ENCODE assay signal across 19 cellular contexts in the genomic region with DNA sequence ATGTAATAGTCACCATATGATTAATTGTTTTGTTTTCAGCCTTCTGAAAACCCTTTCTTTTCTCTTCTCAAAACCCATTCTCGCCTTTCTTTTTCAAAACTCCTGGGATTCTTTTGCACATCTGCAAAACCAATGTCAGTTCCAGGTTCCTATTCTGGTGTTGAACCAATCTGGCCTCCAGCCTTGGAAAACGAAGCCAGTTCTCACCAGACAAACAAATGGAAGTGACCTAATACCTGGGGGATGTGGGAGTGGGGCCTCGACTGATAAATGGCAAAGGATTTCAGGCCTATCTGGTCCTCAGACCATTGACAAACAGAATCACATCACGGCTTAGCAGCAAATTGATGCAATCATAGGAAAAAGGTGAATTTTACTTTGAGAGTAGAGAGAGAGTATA.
DNase-seq lines count a peak whose midpoint lies in the region; ATAC-seq, FAIRE-seq and TF ChIP-seq lines count a peak whose summit lies in the region.
"Had no signal": no experiment of that assay in that cellular context is flagged by ENCODE, and none has a peak within 500 bp of the region (broad histone marks: within the 10 kb centered on the region; RNA-seq: fewer than 3 reads in every experiment).

No MANE protein-coding gene starts in this region.

- no peak overlapping the region for H3K4me2 ChIP-seq in astrocyte (ENCODE audit: low read length)
- H3K4me2 ChIP-seq: A549, BLaER1 had no signal

- H3K9me3 ChIP-seq in astrocyte (ENCODE audit: insufficient read depth, low read depth, low read length), result no peaks in the 10 kb centered on the region
- no peaks in the 10 kb centered on the region for H3K9me3 ChIP-seq in psoas muscle
- H3K9me3 ChIP-seq: A549, BLaER1, Caco-2, HAP-1 had no signal

- H4K20me1 ChIP-seq in astrocyte (ENCODE audit: insufficient read depth, low read length), result no peaks in the 10 kb centered on the region
- H4K20me1 ChIP-seq: BLaER1 had no signal

- H3K4me1 ChIP-seq in astrocyte (ENCODE audit: insufficient read depth, low read length), result peaks cover 21% of the 10 kb centered on the region
- H3K4me1 ChIP-seq in psoas muscle, result no peaks in the 10 kb centered on the region
- H3K4me1 ChIP-seq: A549, BLaER1, Caco-2, HAP-1 had no signal

- peaks cover 3% of the 10 kb centered on the region for H3K36me3 Mint-ChIP-seq in astrocyte (ENCODE audit: low read depth, unreplicated experiment)
- H3K36me3 Mint-ChIP-seq: CD8-positive, alpha-beta memory T cell had no signal

- DNase-seq in astrocyte (ENCODE audit: low read depth) (peak; percentile 64), fibroblast of the aortic adventitia (ENCODE audit: low read depth) (peak; percentile 30), psoas muscle (peak; percentile 25 to 48), NCI-H1417 treated with DMSO at 0.1 percent for 48 hours (lab: John Stamatoyannopoulos, UW) (no peak), iPS-NIHi7 (ENCODE audit: extremely low spot score) (no peak)
- DNase-seq in stimulated activated CD4-positive, alpha-beta T cell treated with anti-CD3 and anti-CD28 coated beads, Interleukin-1b, Interleukin-23, amount 100 ng/mL, for 48 hours, result no peak
- DNase-seq: AML-193; Caco-2; CD8-positive, alpha-beta memory T cell; DND-41; GDM1; GOT3 had no signal

- no peak overlapping the region for H3K4me3 Mint-ChIP-seq in astrocyte (ENCODE audit: unreplicated experiment)
- H3K4me3 Mint-ChIP-seq: CD8-positive, alpha-beta memory T cell; IgD-negative memory B cell had no signal

- intact Hi-C loops in psoas muscle (cut with DNase I), result no loop called here

- 55 to 64% (median 64%) methylated on average over 4 of the region's 4 CpGs for WGBS in psoas muscle, 3 donors

- no peak overlapping the region for H3K9ac ChIP-seq in astrocyte (ENCODE audit: low read length)
- H3K9ac ChIP-seq: BLaER1 had no signal

- H3K27me3 ChIP-seq in astrocyte (ENCODE audit: insufficient read depth, low read length), result no peaks in the 10 kb centered on the region
- no peaks in the 10 kb centered on the region for H3K27me3 ChIP-seq in psoas muscle (ENCODE audit: insufficient read depth in 3 of 3, low read length in 2 of 3)
- H3K27me3 ChIP-seq: BLaER1 had no signal

- H3K36me3 ChIP-seq in astrocyte (ENCODE audit: insufficient read depth, low read length), result peaks cover 19% of the 10 kb centered on the region
- H3K36me3 ChIP-seq in psoas muscle (ENCODE audit: insufficient read depth in 1 of 2, low read depth in 1 of 2), result no peaks in the 10 kb centered on the region
- H3K36me3 ChIP-seq: BLaER1, HAP-1 had no signal

- H3K27me3 Mint-ChIP-seq in astrocyte (ENCODE audit: low read depth, unreplicated experiment), result no peaks in the 10 kb centered on the region

- H3K4me3 ChIP-seq in astrocyte (ENCODE audit: insufficient read depth, low read depth, low read length), result no peak overlapping the region
- H3K4me3 ChIP-seq in fibroblast of the aortic adventitia (ENCODE audit: low read depth, low read length), result no peak overlapping the region
- H3K4me3 ChIP-seq in psoas muscle, result no peak overlapping the region
- H3K4me3 ChIP-seq: A549, BLaER1, HAP-1 had no signal

- no peak overlapping the region for H3K27ac Mint-ChIP-seq in astrocyte (ENCODE audit: unreplicated experiment)
- H3K27ac Mint-ChIP-seq: CD8-positive, alpha-beta memory T cell; IgD-negative memory B cell had no signal

- peaks cover 47% of the 10 kb centered on the region for H3K4me1 Mint-ChIP-seq in astrocyte (ENCODE audit: low read depth, unreplicated experiment)
- H3K4me1 Mint-ChIP-seq: CD8-positive, alpha-beta memory T cell; IgD-negative memory B cell had no signal

- H3K27ac ChIP-seq in astrocyte (ENCODE audit: low read depth, low read length) (no peak overlapping the region), psoas muscle (no peak overlapping the region)
- H3K27ac ChIP-seq: A549, BLaER1 had no signal

- no peaks in the 10 kb centered on the region for H3K9me3 Mint-ChIP-seq in astrocyte (ENCODE audit: unreplicated experiment)
- H3K9me3 Mint-ChIP-seq: CD8-positive, alpha-beta memory T cell had no signal

- ATAC-seq in psoas muscle, result no peak
- no peak for ATAC-seq in GM21576 (IDR thresholded peaks at IDR 0.05; ENCODE audit: unreplicated experiment)
- ATAC-seq: A549 had no signal

- no peak for FAIRE-seq in astrocyte (lab: Jason Lieb, UNC)
- FAIRE-seq: A549, GM12892, GM19239 had no signal

- TF ChIP-seq CTCF in astrocyte (IDR thresholded peaks at IDR 0.05; ENCODE audit: insufficient read depth, low read depth, low read length) (no peak), fibroblast of the aortic adventitia (IDR thresholded peaks at IDR 0.05; ENCODE audit: insufficient read depth, low read length) (no peak), psoas muscle (IDR thresholded peaks at IDR 0.05) (no peak)

- H3K79me2 ChIP-seq in astrocyte (ENCODE audit: insufficient read depth, low read length), result no peaks in the 10 kb centered on the region

- H2AFZ ChIP-seq in astrocyte (ENCODE audit: low read depth, low read length), result no peak overlapping the region

Comparison
In these comparisons a context has a peak if more than half of its experiments do, and no peak if none do; other contexts are left out.
1. DNase-seq: peak in astrocyte (single experiment), fibroblast of the aortic adventitia (single experiment) and psoas muscle (2 of 2); none in NCI-H1417 treated with DMSO at 0.1 percent for 48 hours (single experiment), iPS-NIHi7 (single experiment) and stimulated activated CD4-positive, alpha-beta T cell treated with anti-CD3 and anti-CD28 coated beads, Interleukin-1b, Interleukin-23, amount 100 ng/mL, for 48 hours (single experiment).